ENCODE assay signal across 6 cellular contexts in the genomic region with DNA sequence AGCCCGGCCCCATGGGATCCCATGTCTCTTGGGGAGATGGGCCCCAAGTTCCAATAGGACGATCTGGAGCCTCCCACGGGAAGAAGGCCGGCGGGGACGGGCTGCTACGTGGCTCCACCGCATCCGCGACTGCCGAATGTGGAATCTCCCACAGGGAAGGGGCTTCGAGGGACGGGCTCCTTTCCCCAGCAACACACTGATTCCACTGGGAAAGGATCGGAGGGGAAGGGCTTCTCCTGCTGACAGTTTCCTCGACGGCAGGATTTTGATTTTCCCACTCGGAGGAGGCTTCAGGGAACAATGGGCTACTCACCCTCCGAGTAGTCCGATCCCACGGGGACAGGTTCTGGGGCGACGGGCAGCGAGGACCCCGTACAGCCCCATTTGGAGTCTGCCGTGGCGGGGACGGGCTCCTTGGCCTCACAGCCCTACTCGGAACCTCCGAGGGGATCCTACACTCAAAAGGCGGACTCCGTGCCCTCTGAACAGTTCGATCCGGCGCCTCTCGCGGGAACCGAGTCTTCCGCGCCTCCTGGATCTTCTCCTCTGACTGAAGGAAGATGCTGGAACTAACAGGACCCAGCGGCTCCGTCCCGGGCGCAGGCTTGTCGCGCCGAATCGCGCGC.
DNase-seq lines count a peak whose midpoint lies in the region; ATAC-seq lines count a peak whose summit lies in the region.

No MANE protein-coding gene starts in this region.

- no peak for ATAC-seq in stimulated activated memory B cell treated with anti-CD40 and anti-IgM and Interleukin-4, amounts not matched to agents 10 μg/mL and 1 μg/mL and 100 μg/mL, for 72 hours
- no peak for ATAC-seq in HG03045 (IDR thresholded peaks at IDR 0.05; ENCODE audit: unreplicated experiment)

- peaks cover 23% of the 10 kb centered on the region for H3K36me3 Mint-ChIP-seq in T-helper 2 cell treated with Interferon-gamma antibody and Interleukin-4, amounts not matched to agents 5 μg/mL and 100 μg/mL, for 36 hours (ENCODE audit: low read depth)
- no peaks in the 10 kb centered on the region for H3K36me3 Mint-ChIP-seq in stimulated activated memory B cell treated with anti-CD40 and anti-IgM and Interleukin-4, amounts not matched to agents 10 μg/mL and 1 μg/mL and 100 μg/mL, for 72 hours

- no peaks in the 10 kb centered on the region for H3K9me3 Mint-ChIP-seq in T-helper 2 cell treated with Interferon-gamma antibody and Interleukin-4, amounts not matched to agents 5 μg/mL and 100 μg/mL, for 36 hours
- H3K9me3 Mint-ChIP-seq in stimulated activated memory B cell treated with anti-CD40 and anti-IgM and Interleukin-4, amounts not matched to agents 10 μg/mL and 1 μg/mL and 100 μg/mL, for 72 hours = no peaks in the 10 kb centered on the region

- peaks cover 47% of the 10 kb centered on the region for H3K4me1 Mint-ChIP-seq in T-helper 2 cell treated with Interferon-gamma antibody and Interleukin-4, amounts not matched to agents 5 μg/mL and 100 μg/mL, for 36 hours (ENCODE audit: low read depth)
- H3K4me1 Mint-ChIP-seq in stimulated activated memory B cell treated with anti-CD40 and anti-IgM and Interleukin-4, amounts not matched to agents 10 μg/mL and 1 μg/mL and 100 μg/mL, for 72 hours = peaks cover 64% of the 10 kb centered on the region

- DNase-seq in T-helper 2 cell treated with Interferon-gamma antibody and Interleukin-4, amounts not matched to agents 5 μg/mL and 100 μg/mL, for 36 hours (ENCODE audit: low spot score) = no peak
- DNase-seq in T-helper 2 cell = no peak
- DNase-seq in epidermal melanocyte (ENCODE audit: insufficient read length, low spot score) = peak; percentile 16
- DNase-seq in UCSD-AML1 (lab: John Stamatoyannopoulos, UW; ENCODE audit: unreplicated experiment) = no peak

- no peaks in the 10 kb centered on the region for H3K27me3 Mint-ChIP-seq in T-helper 2 cell treated with Interferon-gamma antibody and Interleukin-4, amounts not matched to agents 5 μg/mL and 100 μg/mL, for 36 hours (ENCODE audit: low read depth)
- H3K27me3 Mint-ChIP-seq in stimulated activated memory B cell treated with anti-CD40 and anti-IgM and Interleukin-4, amounts not matched to agents 10 μg/mL and 1 μg/mL and 100 μg/mL, for 72 hours = no peaks in the 10 kb centered on the region

- H3K4me3 Mint-ChIP-seq in T-helper 2 cell treated with Interferon-gamma antibody and Interleukin-4, amounts not matched to agents 5 μg/mL and 100 μg/mL, for 36 hours = peak overlapping the region; percentile 94
- H3K4me3 Mint-ChIP-seq in stimulated activated memory B cell treated with anti-CD40 and anti-IgM and Interleukin-4, amounts not matched to agents 10 μg/mL and 1 μg/mL and 100 μg/mL, for 72 hours = peak overlapping the region; percentile 96

- peak overlapping the region; percentile 93 for H3K27ac Mint-ChIP-seq in T-helper 2 cell treated with Interferon-gamma antibody and Interleukin-4, amounts not matched to agents 5 μg/mL and 100 μg/mL, for 36 hours
- H3K27ac Mint-ChIP-seq in stimulated activated memory B cell treated with anti-CD40 and anti-IgM and Interleukin-4, amounts not matched to agents 10 μg/mL and 1 μg/mL and 100 μg/mL, for 72 hours = peak overlapping the region; percentile 98
